Comparison of ENCODE assay signal across 8 cellular contexts in the genomic region with DNA sequence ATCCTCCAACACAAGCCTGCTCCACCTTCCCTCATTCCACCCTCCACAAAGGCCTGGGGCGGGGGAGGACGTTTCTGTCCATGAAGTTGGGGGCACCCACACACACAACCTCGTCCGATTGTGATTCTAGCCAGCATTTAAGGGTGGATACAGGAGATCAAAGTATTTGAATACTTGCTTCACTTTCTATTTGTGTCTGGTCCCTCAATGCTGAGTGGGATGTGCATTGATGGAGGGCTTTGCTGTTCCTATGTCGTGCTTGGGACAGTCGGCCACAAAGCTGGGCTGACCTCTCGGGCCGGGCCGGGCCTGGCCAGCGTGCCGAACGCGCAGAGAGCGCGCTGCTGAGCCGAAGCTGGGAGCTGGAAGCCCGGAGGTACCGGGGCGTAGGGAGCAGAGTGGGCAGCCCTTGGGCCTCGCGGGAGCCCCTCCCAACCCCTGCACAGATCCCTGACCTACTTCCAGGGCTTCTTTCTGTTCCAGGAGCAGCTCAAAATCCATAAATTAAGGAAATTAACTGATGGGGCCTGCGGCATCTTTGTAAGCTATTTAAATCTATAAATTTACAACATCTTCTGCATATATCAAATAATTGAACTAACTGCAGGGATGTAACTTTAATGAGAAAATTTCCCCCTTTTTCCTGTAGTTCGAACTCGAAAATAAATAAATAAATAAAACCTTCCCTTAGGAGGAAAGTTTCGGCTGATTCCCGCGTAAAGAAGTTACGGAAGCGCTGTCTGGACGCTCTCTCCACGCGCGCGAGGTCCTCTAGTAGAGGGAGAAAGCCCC. TPM values are rescaled to one million over a fixed set of nuclear protein-coding genes. Genes with fewer than 3 reads are reported as not detected.
DNase-seq lines count a peak whose midpoint lies in the region; ATAC-seq, FAIRE-seq and TF ChIP-seq lines count a peak whose summit lies in the region.

No MANE protein-coding gene starts in this region.

- intact Hi-C loops in endothelial cell of umbilical vein (cut with micrococcal nuclease) = loop anchor here (1.0 to 5.0 kb wide), 6 partner anchors 16 to 378 kb away; a partner anchor contains a TSS

- H3K4me3 Mint-ChIP-seq in natural killer cell treated with Interleukin-12 subunit alpha and Interleukin-12 subunit beta and Interleukin-15 and Interleukin-18, amount 100 ng/mL, for 72 hours = peak overlapping the region; percentile 58

- peak; percentile 47 for FAIRE-seq in endothelial cell of umbilical vein (lab: Jason Lieb, UNC)

- peak overlapping the region; percentile 89 to 100 (median 100) for H3K27ac ChIP-seq in BLaER1 treated with 17β-estradiol and CSF1 and Interleukin-3, amounts not matched to agents 10 nM and 100 nM
- H3K27ac ChIP-seq in OCI-LY3 (ENCODE audit: low read length) (peak overlapping the region; percentile 79), endothelial cell of umbilical vein (ENCODE audit: insufficient read depth, low read depth, low read length) (peak overlapping the region; percentile 83)

- ATAC-seq in natural killer cell treated with Interleukin-12 subunit alpha and Interleukin-12 subunit beta and Interleukin-15 and Interleukin-18, amount 100 ng/mL, for 72 hours = no peak
- ATAC-seq in HG03460 (IDR thresholded peaks at IDR 0.05; ENCODE audit: unreplicated experiment) = no peak

- POLR2A ChIA-PET in endothelial cell of umbilical vein (lab: Charles Lee) = interaction anchor here (0.7 to 1.0 kb wide), 2 partner anchors 25 to 111 kb away, joined by 3 to 4 read pairs; no protein-coding TSS in a partner anchor

- dilution Hi-C loops in endothelial cell of umbilical vein (cut with MboI; ENCODE audit: extremely low pct_ligation_motif_present, low sequenced_read_pairs) = no loop called here

- peaks cover 0 to 13% (median 7%) of the 10 kb centered on the region in 11 experiments; a peak in 15 of 22 replicates for H3K36me3 ChIP-seq in BLaER1 treated with 17β-estradiol and CSF1 and Interleukin-3, amounts not matched to agents 10 nM and 100 nM
- H3K36me3 ChIP-seq in OCI-LY3 (replicated peaks; ENCODE audit: low read depth, low read length) (no peaks in the 10 kb centered on the region), endothelial cell of umbilical vein (ENCODE audit: control insufficient read depth in 2 of 2, extremely low read depth in 1 of 2, insufficient read depth in 2 of 2, low read length in 2 of 2) (peaks cover 0 to 2% of the 10 kb centered on the region in 2 experiments)

- DNase-seq in endothelial cell of umbilical vein (ENCODE audit: low read depth, low spot score) (no peak), NCI-H2196 treated with DMSO at 0.1 percent for 48 hours (lab: John Stamatoyannopoulos, UW; ENCODE audit: unreplicated experiment) (no peak), NCI-H345 treated with DMSO at 0.1 percent for 48 hours (lab: John Stamatoyannopoulos, UW; ENCODE audit: unreplicated experiment) (no peak), glomerular visceral epithelial cell (ENCODE audit: extremely low spot score) (no peak)
- no peak for DNase-seq in natural killer cell treated with Interleukin-12 subunit alpha and Interleukin-12 subunit beta and Interleukin-15 and Interleukin-18, amount 100 ng/mL, for 72 hours (ENCODE audit: low spot score)

- H3K9ac ChIP-seq in BLaER1 treated with 17β-estradiol and CSF1 and Interleukin-3, amounts not matched to agents 10 nM and 100 nM = peak overlapping the region; percentile 95 to 100 (median 100)
- H3K9ac ChIP-seq in OCI-LY3 (ENCODE audit: low read length) (peak overlapping the region; percentile 94), endothelial cell of umbilical vein (replicated peaks; ENCODE audit: extremely low read depth, insufficient read depth, low read length) (peak overlapping the region; percentile 96)

- H3K27ac Mint-ChIP-seq in natural killer cell treated with Interleukin-12 subunit alpha and Interleukin-12 subunit beta and Interleukin-15 and Interleukin-18, amount 100 ng/mL, for 72 hours = no peak overlapping the region

- H3K4me1 ChIP-seq in BLaER1 treated with 17β-estradiol and CSF1 and Interleukin-3, amounts not matched to agents 10 nM and 100 nM = peaks cover 22 to 37% (median 31%) of the 10 kb centered on the region in 10 experiments
- H3K4me1 ChIP-seq in OCI-LY3 (ENCODE audit: low read length) (peaks cover 21% of the 10 kb centered on the region), endothelial cell of umbilical vein (ENCODE audit: control insufficient read depth, extremely low read depth, insufficient read depth, low read length) (peaks cover 17% of the 10 kb centered on the region)

- H3K9me3 Mint-ChIP-seq in natural killer cell treated with Interleukin-12 subunit alpha and Interleukin-12 subunit beta and Interleukin-15 and Interleukin-18, amount 100 ng/mL, for 72 hours = no peaks in the 10 kb centered on the region

- H3K27me3 Mint-ChIP-seq in natural killer cell treated with Interleukin-12 subunit alpha and Interleukin-12 subunit beta and Interleukin-15 and Interleukin-18, amount 100 ng/mL, for 72 hours = peaks cover 8 to 19% of the 10 kb centered on the region in 2 donors

- TSS peak; percentile 55 for BruUV-seq in endothelial cell of umbilical vein (replicated peaks; lab: Mats Ljungman, UMichigan)

- H3K79me2 ChIP-seq in OCI-LY3 (ENCODE audit: low read length) (no peaks in the 10 kb centered on the region), endothelial cell of umbilical vein (ENCODE audit: control insufficient read depth, insufficient read depth, low read length) (no peaks in the 10 kb centered on the region)

- H3K4me2 ChIP-seq in BLaER1 treated with 17β-estradiol and CSF1 and Interleukin-3, amounts not matched to agents 10 nM and 100 nM = peak overlapping the region; percentile 78 to 96 (median 91)
- H3K4me2 ChIP-seq in OCI-LY3 (ENCODE audit: low read length) (peak overlapping the region; percentile 73), endothelial cell of umbilical vein (ENCODE audit: insufficient read depth, low read length) (peak overlapping the region; percentile 84)

- TF ChIP-seq CTCF in OCI-LY3 (IDR thresholded peaks at IDR 0.05; ENCODE audit: low read depth, low read length) = no peak
- TF ChIP-seq CTCF in endothelial cell of umbilical vein (IDR thresholded peaks at IDR 0.05; ENCODE audit: extremely low read depth in 1 of 2, insufficient read depth in 1 of 2, low read depth in 1 of 2, low read length in 2 of 2) = no peak

- H3K36me3 Mint-ChIP-seq in natural killer cell treated with Interleukin-12 subunit alpha and Interleukin-12 subunit beta and Interleukin-15 and Interleukin-18, amount 100 ng/mL, for 72 hours = no peaks in the 10 kb centered on the region

- no peaks in the 10 kb centered on the region for H3K9me3 ChIP-seq in BLaER1 treated with 17β-estradiol and CSF1 and Interleukin-3, amounts not matched to agents 10 nM and 100 nM (replicated peaks in 1 of 11)
- no peaks in the 10 kb centered on the region for H3K9me3 ChIP-seq in OCI-LY3 (ENCODE audit: insufficient read depth, low read length)
- no peaks in the 10 kb centered on the region for H3K9me3 ChIP-seq in endothelial cell of umbilical vein (replicated peaks; ENCODE audit: control insufficient read depth, insufficient read depth, low read length)

- H3K27me3 ChIP-seq in BLaER1 treated with 17β-estradiol and CSF1 and Interleukin-3, amounts not matched to agents 10 nM and 100 nM = no peaks in the 10 kb centered on the region
- H3K27me3 ChIP-seq in OCI-LY3 (ENCODE audit: low read depth, low read length) = peaks cover 7% of the 10 kb centered on the region; the same call in 1 of the 2 replicates
- no peaks in the 10 kb centered on the region for H3K27me3 ChIP-seq in endothelial cell of umbilical vein (ENCODE audit: control insufficient read depth in 2 of 2, insufficient read depth in 2 of 2, low read length in 2 of 2)

- no peaks in the 10 kb centered on the region for H3K9me1 ChIP-seq in endothelial cell of umbilical vein (replicated peaks; ENCODE audit: control insufficient read depth, extremely low read depth, insufficient read depth, low read length)

- no peak overlapping the region; the same call in 1 of the 2 replicates for H2AFZ ChIP-seq in OCI-LY3 (ENCODE audit: low read depth, low read length)
- peak overlapping the region; percentile 50 for H2AFZ ChIP-seq in endothelial cell of umbilical vein (ENCODE audit: low read depth, low read length)

- peak overlapping the region; percentile 76 to 94 (median 86) for H3K4me3 ChIP-seq in BLaER1 treated with 17β-estradiol and CSF1 and Interleukin-3, amounts not matched to agents 10 nM and 100 nM
- H3K4me3 ChIP-seq in OCI-LY3 (ENCODE audit: low read length) (peak overlapping the region; percentile 92), endothelial cell of umbilical vein (replicated peaks in 1 of 3; ENCODE audit: insufficient read depth in 1 of 3, low read depth in 1 of 3, low read length in 3 of 3) (peak overlapping the region; percentile 64 to 86 (median 71))

- peaks cover 0 to 17% (median 14%) of the 10 kb centered on the region in 11 experiments; a peak in 15 of 22 replicates for H4K20me1 ChIP-seq in BLaER1 treated with 17β-estradiol and CSF1 and Interleukin-3, amounts not matched to agents 10 nM and 100 nM
- H4K20me1 ChIP-seq in OCI-LY3 (ENCODE audit: insufficient read depth, low read length) = 0 out of 2 replicates have a peak, but pooled peaks cover 3% of the 10 kb centered on the region
- H4K20me1 ChIP-seq in endothelial cell of umbilical vein (replicated peaks; ENCODE audit: control insufficient read depth, extremely low read depth, insufficient read depth, low read length) = no peaks in the 10 kb centered on the region

- no peak for TF ChIP-seq POLR2A in endothelial cell of umbilical vein (IDR thresholded peaks at IDR 0.05; ENCODE audit: low read depth, low read length)

- H3K4me1 Mint-ChIP-seq in natural killer cell treated with Interleukin-12 subunit alpha and Interleukin-12 subunit beta and Interleukin-15 and Interleukin-18, amount 100 ng/mL, for 72 hours (ENCODE audit: low read depth in 2 of 2) = no peaks in the 10 kb centered on the region

- CTCF ChIA-PET in endothelial cell of umbilical vein (lab: Charles Lee) = interaction anchor here (0.6 to 3.7 kb wide), 40 partner anchors 9 to 420 kb away, joined by 3 to 37 read pairs (median 4); no protein-coding TSS in a partner anchor

TF ChIP-seq in endothelial cell of umbilical vein, 7 proteins besides CTCF, POLR2A, EP300 and RAD21 (continues in another document):
- TF ChIP-seq JUN (IDR thresholded peaks at IDR 0.05; ENCODE audit: borderline replicate concordance, insufficient read depth, insufficient read length, low read depth) = no peak

RNA-seq across cellular contexts. Expression of a gene that starts 1.9 kb away (rescaled TPM):
- total RNA-seq in endothelial cell of umbilical vein = 49.5 and 57.7 TPM in 2 replicates
- polyA plus RNA-seq in endothelial cell of umbilical vein = 51.8 and 69.5 TPM in 2 replicates
- polyA plus RNA-seq in endothelial cell of umbilical vein (2011; cell fraction: cytosol; rRNA removed) = 33.4 and 40.6 TPM in 2 replicates
- polyA plus RNA-seq in endothelial cell of umbilical vein (2011; cell fraction: nucleus; rRNA removed) = 111 and 124 TPM in 2 replicates
- polyA plus RNA-seq in endothelial cell of umbilical vein (2012) = 18.6 and 18.8 TPM in 2 replicates
- 33.7 and 40.8 TPM in 2 replicates for polyA minus RNA-seq in endothelial cell of umbilical vein
- polyA minus RNA-seq in endothelial cell of umbilical vein (2011; cell fraction: cytosol; rRNA and poly(A)+ RNA removed) = 33.6 TPM
- polyA minus RNA-seq in endothelial cell of umbilical vein (2011; cell fraction: nucleus; rRNA and poly(A)+ RNA removed) = 20.7 and 30.1 TPM in 2 replicates
- 1 to 10 TPM in 1 of 2 donors, under 1 TPM in 1; 0.59 to 3.4 TPM for total RNA-seq in natural killer cell treated with Interleukin-12 subunit alpha and Interleukin-12 subunit beta and Interleukin-15 and Interleukin-18, amount 100 ng/mL, for 72 hours

Comparison
In these comparisons a context has a peak if more than half of its experiments do, and no peak if none do; other contexts are left out.
1. RNA of a gene that starts 1.9 kb away (total RNA-seq): 49.5 to 57.7 TPM in endothelial cell of umbilical vein; 0.59 to 3.4 TPM in natural killer cell treated with Interleukin-12 subunit alpha and Interleukin-12 subunit beta and Interleukin-15 and Interleukin-18, amount 100 ng/mL, for 72 hours; every median in the first group is over 10 times any median in the second.
2. Peak in every context shown above with its lines, with median percentiles within 50 percentile points of each other: H3K27ac ChIP-seq, H3K4me2 ChIP-seq, H3K4me3 ChIP-seq and H3K9ac ChIP-seq.